In genomic region chr1:37684182-37684581, GRCh38 we compare ENCODE assay signal across 12 cellular contexts. TPM values are rescaled to one million over a fixed set of nuclear protein-coding genes. Genes with fewer than 3 reads are reported as not detected.
DNase-seq lines count a peak whose midpoint lies in the region; ATAC-seq and TF ChIP-seq lines count a peak whose summit lies in the region.
"Not testable (repeated sequence)": the region's sequence is repeated elsewhere in the genome, so short reads cannot be mapped to it uniquely, and the experiment has no call there.
"Had no signal": no experiment of that assay in that cellular context is flagged by ENCODE, and none has a peak within 500 bp of the region (broad histone marks: within the 10 kb centered on the region; RNA-seq: fewer than 3 reads in every experiment).

No MANE protein-coding gene starts in this region.

- intact Hi-C loops in Caco-2 (cut with micrococcal nuclease; ENCODE audit: unreplicated experiment); OCI-LY7 (cut with micrococcal nuclease; ENCODE audit: unreplicated experiment): not testable (repeated sequence)

- not testable (repeated sequence) for H3K36me3 ChIP-seq in Caco-2 (ENCODE audit: control insufficient read depth, insufficient read depth, low read length); MM.1S (replicated peaks; ENCODE audit: insufficient read depth, low read length)
- H3K36me3 ChIP-seq in OCI-LY7 (ENCODE audit: insufficient read depth, low read length): peaks cover 84% of the 10 kb centered on the region

- not testable (repeated sequence) for H2AFZ ChIP-seq in MM.1S (ENCODE audit: low read length); OCI-LY7 (ENCODE audit: low read length)

- H3K4me1 Mint-ChIP-seq in Caco-2 (ENCODE audit: low read depth, unreplicated experiment); memory B cell; stimulated activated effector memory CD8-positive, alpha-beta T cell treated with anti-CD3 and anti-CD28 coated beads, Interleukin-12 subunit alpha, Interleukin-12 subunit beta, amount 100 ng/mL, for 72 hours: not testable (repeated sequence)
- peaks cover 22% of the 10 kb centered on the region for H3K4me1 Mint-ChIP-seq in activated CD8-positive, alpha-beta memory T cell treated with anti-CD3 and anti-CD28 coated beads, Interleukin-2, amount 10 ng/mL, durations not matched to agents 7 days and 5 days
- H3K4me1 Mint-ChIP-seq in activated naive CD8-positive, alpha-beta T cell (ENCODE audit: low read depth): peaks cover 21% of the 10 kb centered on the region

- BruUV-seq in Caco-2 (replicated peaks; lab: Mats Ljungman, UMichigan); OCI-LY7 (replicated peaks; lab: Mats Ljungman, UMichigan): not testable (repeated sequence)

- not testable (repeated sequence) for ATAC-seq in activated CD8-positive, alpha-beta memory T cell treated with anti-CD3 and anti-CD28 coated beads, Interleukin-2, amount 10 ng/mL, durations not matched to agents 7 days and 5 days; memory B cell (ENCODE audit: low read depth); stimulated activated effector memory CD8-positive, alpha-beta T cell treated with anti-CD3 and anti-CD28 coated beads, Interleukin-12 subunit alpha, Interleukin-12 subunit beta, amount 100 ng/mL, for 72 hours

- H3K9me3 ChIP-seq in Caco-2; MM.1S (replicated peaks; ENCODE audit: insufficient read depth, low read length); OCI-LY7 (ENCODE audit: low read length): not testable (repeated sequence)

- H4K20me1 ChIP-seq in MM.1S (ENCODE audit: insufficient read depth, low read length); OCI-LY7 (ENCODE audit: insufficient read depth, low read length): not testable (repeated sequence)

- H3K27ac ChIP-seq in MM.1S (ENCODE audit: low read length) (peak overlapping the region; percentile 45; the same call in 1 of the 2 replicates), OCI-LY7 (ENCODE audit: low read depth, low read length, poor library complexity, severe bottlenecking) (peak overlapping the region; percentile 29)

- CTCF ChIA-PET in Caco-2 (lab: Charles Lee); OCI-LY7 (lab: Charles Lee; ENCODE audit: unreplicated experiment): not testable (repeated sequence)
- CTCF ChIA-PET in activated CD8-positive, alpha-beta memory T cell treated with anti-CD3 and anti-CD28 coated beads, Interleukin-2, amount 10 ng/mL, durations not matched to agents 7 days and 5 days (lab: Charles Lee): interaction anchor here (1.1 to 14.3 kb wide), 10 partner anchors 8 to 230 kb away, joined by 3 to 145 read pairs (median 4); partner anchors contain the start of genes CDCA8 and MTF1

- H3K27me3 ChIP-seq in Caco-2 (replicated peaks; ENCODE audit: control insufficient read depth, insufficient read depth, low read length); MM.1S (replicated peaks; ENCODE audit: insufficient read depth, low read length): not testable (repeated sequence)

- H3K4me3 ChIP-seq in Caco-2 (ENCODE audit: low read depth, low read length); MM.1S (ENCODE audit: low read length); OCI-LY7 (ENCODE audit: low read depth, low read length, poor library complexity, severe bottlenecking): not testable (repeated sequence)

- H3K36me3 Mint-ChIP-seq in Caco-2 (ENCODE audit: insufficient read depth, unreplicated experiment) (peaks cover 31% of the 10 kb centered on the region), memory B cell (peaks cover 29% of the 10 kb centered on the region)
- peaks cover 34% of the 10 kb centered on the region for H3K36me3 Mint-ChIP-seq in activated CD8-positive, alpha-beta memory T cell treated with anti-CD3 and anti-CD28 coated beads, Interleukin-2, amount 10 ng/mL, durations not matched to agents 7 days and 5 days
- not testable (repeated sequence) for H3K36me3 Mint-ChIP-seq in activated naive CD8-positive, alpha-beta T cell
- H3K36me3 Mint-ChIP-seq in stimulated activated effector memory CD8-positive, alpha-beta T cell treated with anti-CD3 and anti-CD28 coated beads, Interleukin-12 subunit alpha, Interleukin-12 subunit beta, amount 100 ng/mL, for 72 hours: peaks cover 89% of the 10 kb centered on the region

- not testable (repeated sequence) for TF ChIP-seq CTCF in Caco-2 (IDR thresholded peaks at IDR 0.05; ENCODE audit: insufficient read depth in 1 of 2, low read depth in 1 of 2, low read length in 1 of 2, severe bottlenecking in 1 of 2, unreplicated experiment in 1 of 2); MM.1S (IDR thresholded peaks at IDR 0.05; ENCODE audit: low read length); OCI-LY7 (conservative IDR thresholded peaks at IDR 0.05; ENCODE audit: low read length)

- H3K4me2 ChIP-seq in MM.1S (ENCODE audit: low read depth, low read length) (peak overlapping the region; percentile 25), OCI-LY7 (ENCODE audit: low read length) (0 out of 2 replicates have a peak overlapping the region, but pooled peaks have one; percentile 3)

- H3K27ac Mint-ChIP-seq in Caco-2 (ENCODE audit: unreplicated experiment) (peak overlapping the region; percentile 54), memory B cell (peak overlapping the region; percentile 33)
- H3K27ac Mint-ChIP-seq in activated CD8-positive, alpha-beta memory T cell treated with anti-CD3 and anti-CD28 coated beads, Interleukin-2, amount 10 ng/mL, durations not matched to agents 7 days and 5 days: peak overlapping the region; percentile 0
- peak overlapping the region; percentile 11 for H3K27ac Mint-ChIP-seq in activated naive CD8-positive, alpha-beta T cell
- H3K27ac Mint-ChIP-seq in stimulated activated effector memory CD8-positive, alpha-beta T cell treated with anti-CD3 and anti-CD28 coated beads, Interleukin-12 subunit alpha, Interleukin-12 subunit beta, amount 100 ng/mL, for 72 hours: peak overlapping the region; percentile 43

- H3K9me2 ChIP-seq in MM.1S (replicated peaks; ENCODE audit: insufficient read depth, low read length); OCI-LY7 (ENCODE audit: insufficient read depth, low read length): not testable (repeated sequence)

- not testable (repeated sequence) for DNase-seq in Caco-2; OCI-LY7 (ENCODE audit: low spot score); activated CD8-positive, alpha-beta memory T cell treated with anti-CD3 and anti-CD28 coated beads, Interleukin-2, amount 10 ng/mL, durations not matched to agents 7 days and 5 days; memory B cell (ENCODE audit: low spot score in 2 of 2); stimulated activated effector memory CD8-positive, alpha-beta T cell treated with anti-CD3 and anti-CD28 coated beads, Interleukin-12 subunit alpha, Interleukin-12 subunit beta, amount 100 ng/mL, for 72 hours (ENCODE audit: low spot score in 2 of 2)
- peak; percentile 71 for DNase-seq in MM.1S

- peaks cover 30% of the 10 kb centered on the region for H3K79me2 ChIP-seq in MM.1S (ENCODE audit: low read length)
- peaks cover 19% of the 10 kb centered on the region for H3K79me2 ChIP-seq in OCI-LY7 (ENCODE audit: insufficient read depth, low read depth, low read length)

- POLR2A ChIA-PET in Caco-2 (lab: Charles Lee): not testable (repeated sequence)
- POLR2A ChIA-PET in OCI-LY7 (lab: Charles Lee): interaction anchor here (0.7 to 1.0 kb wide), 2 partner anchors 79 to 86 kb away, joined by 3 to 4 read pairs; no protein-coding TSS in a partner anchor

- peaks cover 25% of the 10 kb centered on the region for H3F3A ChIP-seq in MM.1S (ENCODE audit: insufficient read depth, low read length)

- H3K9ac ChIP-seq in MM.1S (ENCODE audit: low read length): not testable (repeated sequence)

- not testable (repeated sequence) for H3K4me1 ChIP-seq in Caco-2
- H3K4me1 ChIP-seq in MM.1S (ENCODE audit: low read length): peaks cover 26% of the 10 kb centered on the region
- peaks cover 24% of the 10 kb centered on the region for H3K4me1 ChIP-seq in OCI-LY7 (ENCODE audit: insufficient read depth, low read length, poor library complexity, severe bottlenecking)

- H3K27me3 Mint-ChIP-seq in Caco-2 (ENCODE audit: insufficient read depth, unreplicated experiment); activated CD8-positive, alpha-beta memory T cell treated with anti-CD3 and anti-CD28 coated beads, Interleukin-2, amount 10 ng/mL, durations not matched to agents 7 days and 5 days; activated naive CD8-positive, alpha-beta T cell; memory B cell: not testable (repeated sequence)

- not testable (repeated sequence) for H3K9me3 Mint-ChIP-seq in Caco-2 (ENCODE audit: unreplicated experiment); activated CD8-positive, alpha-beta memory T cell treated with anti-CD3 and anti-CD28 coated beads, Interleukin-2, amount 10 ng/mL, durations not matched to agents 7 days and 5 days (ENCODE audit: low read depth); activated naive CD8-positive, alpha-beta T cell (ENCODE audit: low read depth); memory B cell; stimulated activated effector memory CD8-positive, alpha-beta T cell treated with anti-CD3 and anti-CD28 coated beads, Interleukin-12 subunit alpha, Interleukin-12 subunit beta, amount 100 ng/mL, for 72 hours

- not testable (repeated sequence) for H3K4me3 Mint-ChIP-seq in Caco-2 (ENCODE audit: unreplicated experiment); activated CD8-positive, alpha-beta memory T cell treated with anti-CD3 and anti-CD28 coated beads, Interleukin-2, amount 10 ng/mL, durations not matched to agents 7 days and 5 days; activated naive CD8-positive, alpha-beta T cell; memory B cell; stimulated activated effector memory CD8-positive, alpha-beta T cell treated with anti-CD3 and anti-CD28 coated beads, Interleukin-12 subunit alpha, Interleukin-12 subunit beta, amount 100 ng/mL, for 72 hours

RNA-seq across cellular contexts. Expression of gene CDCA8, which starts 8.1 kb away (rescaled TPM):
- total RNA-seq in Caco-2 (2022) (35.4 and 37.0 TPM in 2 replicates), OCI-LY7 (2022) (111 and 126 TPM in 2 replicates)
- 55.2 and 60.0 TPM in 2 replicates for total RNA-seq in OCI-LY7 (2014; rRNA removed; shearing (Covaris generic))
- 10 to 100 TPM; 77.2 to 97.3 TPM for total RNA-seq in activated CD8-positive, alpha-beta memory T cell treated with anti-CD3 and anti-CD28 coated beads, Interleukin-2, amount 10 ng/mL, durations not matched to agents 7 days and 5 days

RNA-seq across cellular contexts. Expression of gene RSPO1, which starts 49.5 kb away (rescaled TPM):
- total RNA-seq in Caco-2 (2022) (not detected in 2 replicates), OCI-LY7 (2022) (not detected in 2 replicates)
- total RNA-seq in OCI-LY7 (2014; rRNA removed; shearing (Covaris generic)): not detected in 2 replicates
- not detected for total RNA-seq in activated CD8-positive, alpha-beta memory T cell treated with anti-CD3 and anti-CD28 coated beads, Interleukin-2, amount 10 ng/mL, durations not matched to agents 7 days and 5 days
- total RNA-seq: B cell; CD4-positive, CD25-positive, alpha-beta regulatory T cell; CD8-positive, alpha-beta T cell; GM12878; H1 had no signal

Comparison
In these comparisons a context has a peak if more than half of its experiments do, and no peak if none do; other contexts are left out.
1. H3K27ac Mint-ChIP-seq: peak in every context shown above with its lines; median percentile 54 in Caco-2; 43 in stimulated activated effector memory CD8-positive, alpha-beta T cell treated with anti-CD3 and anti-CD28 coated beads, Interleukin-12 subunit alpha, Interleukin-12 subunit beta, amount 100 ng/mL, for 72 hours; 33 in memory B cell; 11 in activated naive CD8-positive, alpha-beta T cell; 0 in activated CD8-positive, alpha-beta memory T cell treated with anti-CD3 and anti-CD28 coated beads, Interleukin-2, amount 10 ng/mL, durations not matched to agents 7 days and 5 days.